1 cellular context compared by ENCODE assay signal in genomic region chr4:118985170-118986000, GRCh38.
TF ChIP-seq lines count a peak whose summit lies in the region.

No MANE protein-coding gene starts in this region.

TF ChIP-seq in HepG2, 621 proteins besides CTCF, POLR2A, EP300 and RAD21 (continued from another document):
- no peak for TF ChIP-seq NR1H2 (CRISPR knock-in tag; IDR thresholded peaks at IDR 0.05; ENCODE audit: borderline replicate concordance, low read depth)
- no peak for TF ChIP-seq ETV5 (CRISPR knock-in tag; IDR thresholded peaks at IDR 0.05; ENCODE audit: borderline replicate concordance)
- TF ChIP-seq MTF2 (CRISPR knock-in tag; IDR thresholded peaks at IDR 0.05; ENCODE audit: borderline replicate concordance): no peak
- TF ChIP-seq ZNF326 (CRISPR knock-in tag; IDR thresholded peaks at IDR 0.05; ENCODE audit: borderline replicate concordance): no peak
- TF ChIP-seq, protein P1, sequence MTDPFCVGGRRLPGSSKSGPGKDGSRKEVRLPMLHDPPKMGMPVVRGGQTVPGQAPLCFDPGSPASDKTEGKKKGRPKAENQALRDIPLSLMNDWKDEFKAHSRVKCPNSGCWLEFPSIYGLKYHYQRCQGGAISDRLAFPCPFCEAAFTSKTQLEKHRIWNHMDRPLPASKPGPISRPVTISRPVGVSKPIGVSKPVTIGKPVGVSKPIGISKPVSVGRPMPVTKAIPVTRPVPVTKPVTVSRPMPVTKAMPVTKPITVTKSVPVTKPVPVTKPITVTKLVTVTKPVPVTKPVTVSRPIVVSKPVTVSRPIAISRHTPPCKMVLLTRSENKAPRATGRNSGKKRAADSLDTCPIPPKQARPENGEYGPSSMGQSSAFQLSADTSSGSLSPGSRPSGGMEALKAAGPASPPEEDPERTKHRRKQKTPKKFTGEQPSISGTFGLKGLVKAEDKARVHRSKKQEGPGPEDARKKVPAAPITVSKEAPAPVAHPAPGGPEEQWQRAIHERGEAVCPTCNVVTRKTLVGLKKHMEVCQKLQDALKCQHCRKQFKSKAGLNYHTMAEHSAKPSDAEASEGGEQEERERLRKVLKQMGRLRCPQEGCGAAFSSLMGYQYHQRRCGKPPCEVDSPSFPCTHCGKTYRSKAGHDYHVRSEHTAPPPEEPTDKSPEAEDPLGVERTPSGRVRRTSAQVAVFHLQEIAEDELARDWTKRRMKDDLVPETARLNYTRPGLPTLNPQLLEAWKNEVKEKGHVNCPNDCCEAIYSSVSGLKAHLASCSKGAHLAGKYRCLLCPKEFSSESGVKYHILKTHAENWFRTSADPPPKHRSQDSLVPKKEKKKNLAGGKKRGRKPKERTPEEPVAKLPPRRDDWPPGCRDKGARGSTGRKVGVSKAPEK (CRISPR knock-in tag; IDR thresholded peaks at IDR 0.05; ENCODE audit: borderline replicate concordance): no peak
- no peak for TF ChIP-seq MYNN (CRISPR knock-in tag; IDR thresholded peaks at IDR 0.05; ENCODE audit: low read depth)
- TF ChIP-seq ZC3H13 (CRISPR knock-in tag; IDR thresholded peaks at IDR 0.05): no peak
- no peak for TF ChIP-seq ARHGAP35 (CRISPR knock-in tag; IDR thresholded peaks at IDR 0.05; ENCODE audit: borderline replicate concordance)
